Comparison of ENCODE assay signal across 31 cellular contexts in genomic region chr17:55462234-55462633, GRCh38. TPM values are rescaled to one million over a fixed set of nuclear protein-coding genes. Genes with fewer than 3 reads are reported as not detected.
"Had no signal": no experiment of that assay in that cellular context is flagged by ENCODE, and none has a peak within 500 bp of the region (broad histone marks: within the 10 kb centered on the region; RNA-seq: fewer than 3 reads in every experiment).

No MANE protein-coding gene starts in this region.

- H3K27ac ChIP-seq: ascending aorta, VCaP had no signal

- H3K9me3 ChIP-seq: ascending aorta had no signal

- H3K36me3 ChIP-seq: ascending aorta had no signal

- H3K4me1 ChIP-seq: ascending aorta had no signal

- ATAC-seq: activated CD8-positive, alpha-beta T cell treated with anti-CD3 and anti-CD28 coated beads for 36 hours; activated naive CD8-positive, alpha-beta T cell treated with anti-CD3 and anti-CD28 coated beads, Interleukin-2, amount 50 U/mL, for 24 hours had no signal

- H3K4me3 ChIP-seq: ascending aorta had no signal

- FAIRE-seq: TTC549 had no signal

- DNase-seq: activated B cell treated with CpG ODN at 0.5 μM for 24 hours; activated CD4-positive, alpha-beta memory T cell treated with anti-CD3 and anti-CD28 coated beads for 36 hours; activated CD4-positive, alpha-beta T cell treated with anti-CD3 and anti-CD28 coated beads for 4 hours; activated CD4-positive, alpha-beta T cell treated with anti-CD3 and anti-CD28 coated beads, Interleukin-2, amount 10 ng/mL, durations not matched to agents 24 days and 14 days; activated CD4-positive, alpha-beta T cell treated with anti-CD3 and anti-CD28 coated beads, Interleukin-2, amount 50 U/mL, for 1 hour; activated CD4-positive, alpha-beta T cell treated with anti-CD3 and anti-CD28 coated beads, Interleukin-2, amount 50 U/mL, for 4 hours; activated CD4-positive, CD25-positive, alpha-beta regulatory T cell treated with anti-CD3 and anti-CD28 coated beads, Interleukin-2, amount 50 U/mL, for 72 hours; activated CD8-positive, alpha-beta memory T cell treated with anti-CD3 and anti-CD28 coated beads, Interleukin-2, amount 50 U/mL, for 48 hours; activated CD8-positive, alpha-beta T cell treated with anti-CD3 and anti-CD28 coated beads for 36 hours; activated effector memory CD4-positive, alpha-beta T cell treated with Interleukin-2 at 50 U/mL for 16 hours; activated gamma-delta T cell; activated naive CD4-positive, alpha-beta T cell treated with anti-CD3 and anti-CD28 coated beads, Interleukin-2, amount 10 ng/mL, durations not matched to agents 7 days and 5 days; activated naive CD4-positive, alpha-beta T cell treated with Interleukin-2 at 50 U/mL for 16 hours; activated naive CD8-positive, alpha-beta T cell treated with anti-CD3 and anti-CD28 coated beads, Interleukin-2, amount 10 ng/mL, durations not matched to agents 7 days and 5 days; activated naive CD8-positive, alpha-beta T cell treated with anti-CD3 and anti-CD28 coated beads, Interleukin-2, amount 50 U/mL, for 24 hours; activated T-cell treated with anti-CD3 and anti-CD28 coated beads, Interleukin-2, amount 50 U/mL, for 24 hours; activated T-cell treated with anti-CD3 and anti-CD28 coated beads, Interleukin-2, amount 50 U/mL, for 48 hours; amygdala; anterior cingulate cortex; central memory CD4-positive, alpha-beta T cell; T-helper 1 cell; T-helper 2 cell; T-helper 9 cell had no signal

- H3K27me3 ChIP-seq: ascending aorta had no signal

RNA-seq across cellular contexts. Expression of gene SMIM36, which starts 49.0 kb away (rescaled TPM):
- total RNA-seq: activated B cell treated with CpG ODN at 0.5 μM for 24 hours; activated CD4-positive, alpha-beta memory T cell treated with anti-CD3 and anti-CD28 coated beads for 36 hours; activated CD4-positive, alpha-beta T cell treated with anti-CD3 and anti-CD28 coated beads, Interleukin-2, amount 10 ng/mL, durations not matched to agents 24 days and 14 days; activated CD8-positive, alpha-beta memory T cell treated with anti-CD3 and anti-CD28 coated beads for 36 hours; activated CD8-positive, alpha-beta T cell treated with anti-CD3 and anti-CD28 coated beads for 36 hours; activated naive CD8-positive, alpha-beta T cell treated with anti-CD3 and anti-CD28 coated beads, Interleukin-2, amount 10 ng/mL, durations not matched to agents 7 days and 5 days; activated T-helper 2 cell treated with anti-CD3 and anti-CD28 coated beads, Interferon-gamma antibody, Interleukin-2, Interleukin-4, amounts not matched to agents 10 μg/mL and 5 μg/mL and 100 μg/mL, durations not matched to agents 14 hours and 24 hours and 36 hours; ascending aorta; cardiac septum; cerebellum had no signal
- polyA plus RNA-seq: adipose tissue had no signal
